16 cellular contexts compared by ENCODE assay signal in the genomic region with DNA sequence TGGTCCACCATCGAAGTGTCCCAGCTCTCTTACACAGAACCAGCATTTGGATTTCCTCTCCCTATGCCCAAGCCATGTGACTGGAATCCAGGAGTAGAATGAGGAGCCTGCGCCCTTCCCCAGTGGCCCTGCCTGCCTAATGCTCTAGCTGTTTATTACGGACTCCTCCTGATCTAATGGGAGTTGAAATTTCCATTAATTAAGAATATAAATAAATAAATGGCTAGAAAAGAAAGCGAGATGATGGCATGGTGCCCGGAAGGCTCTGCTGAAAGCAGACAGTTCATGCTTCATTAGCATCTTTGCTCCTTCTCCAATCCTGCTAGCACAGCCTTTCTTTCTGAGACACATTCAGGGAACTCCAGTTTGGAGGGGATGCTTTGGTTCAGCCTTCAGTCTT.
DNase-seq lines count a peak whose midpoint lies in the region; TF ChIP-seq lines count a peak whose summit lies in the region.
"Had no signal": no experiment of that assay in that cellular context is flagged by ENCODE, and none has a peak within 500 bp of the region (broad histone marks: within the 10 kb centered on the region; RNA-seq: fewer than 3 reads in every experiment).

No MANE protein-coding gene starts in this region.

- no peaks in the 10 kb centered on the region for H3K9me3 ChIP-seq in Caco-2

- H3K27me3 Mint-ChIP-seq in activated naive CD4-positive, alpha-beta T cell treated with anti-CD3 and anti-CD28 coated beads, Interleukin-2, amount 10 ng/mL, durations not matched to agents 7 days and 5 days: no peaks in the 10 kb centered on the region
- H3K27me3 Mint-ChIP-seq in Caco-2 (ENCODE audit: insufficient read depth, unreplicated experiment): peaks cover 18% of the 10 kb centered on the region
- no peaks in the 10 kb centered on the region for H3K27me3 Mint-ChIP-seq in activated CD4-positive, alpha-beta memory T cell treated with anti-CD3 and anti-CD28 coated beads, Interleukin-2, amount 10 ng/mL, durations not matched to agents 7 days and 5 days

- no peak for TF ChIP-seq CTCF in Caco-2 (IDR thresholded peaks at IDR 0.05; ENCODE audit: insufficient read depth in 1 of 2, low read depth in 1 of 2, low read length in 1 of 2, severe bottlenecking in 1 of 2, unreplicated experiment in 1 of 2)

- CTCF ChIA-PET in activated naive CD4-positive, alpha-beta T cell treated with anti-CD3 and anti-CD28 coated beads, Interleukin-2, amount 10 ng/mL, durations not matched to agents 7 days and 5 days (lab: Charles Lee): no interaction called here
- CTCF ChIA-PET in Caco-2 (lab: Charles Lee): no interaction called here
- CTCF ChIA-PET in activated CD4-positive, alpha-beta memory T cell treated with anti-CD3 and anti-CD28 coated beads, Interleukin-2, amount 10 ng/mL, durations not matched to agents 7 days and 5 days (lab: Charles Lee): no interaction called here

- H3K4me3 ChIP-seq in Caco-2 (ENCODE audit: low read depth, low read length): no peak overlapping the region
- H3K4me3 ChIP-seq: GM23338, K562 had no signal

- no peaks in the 10 kb centered on the region for H3K36me3 ChIP-seq in Caco-2 (ENCODE audit: control insufficient read depth, insufficient read depth, low read length)

- no peaks in the 10 kb centered on the region for H3K4me1 ChIP-seq in Caco-2

- H3K4me1 Mint-ChIP-seq in activated naive CD4-positive, alpha-beta T cell treated with anti-CD3 and anti-CD28 coated beads, Interleukin-2, amount 10 ng/mL, durations not matched to agents 7 days and 5 days: no peaks in the 10 kb centered on the region
- no peaks in the 10 kb centered on the region for H3K4me1 Mint-ChIP-seq in Caco-2 (ENCODE audit: low read depth, unreplicated experiment)
- H3K4me1 Mint-ChIP-seq in activated CD4-positive, alpha-beta memory T cell treated with anti-CD3 and anti-CD28 coated beads, Interleukin-2, amount 10 ng/mL, durations not matched to agents 7 days and 5 days: no peaks in the 10 kb centered on the region
- H3K4me1 Mint-ChIP-seq: CD14-positive monocyte had no signal

- no TSS peak for BruUV-seq in Caco-2 (replicated peaks; lab: Mats Ljungman, UMichigan)

- intact Hi-C loops in Caco-2 (cut with micrococcal nuclease; ENCODE audit: unreplicated experiment): no loop called here

- no peaks in the 10 kb centered on the region for H3K27me3 ChIP-seq in Caco-2 (replicated peaks; ENCODE audit: control insufficient read depth, insufficient read depth, low read length)

- no peak overlapping the region for H3K27ac Mint-ChIP-seq in activated naive CD4-positive, alpha-beta T cell treated with anti-CD3 and anti-CD28 coated beads, Interleukin-2, amount 10 ng/mL, durations not matched to agents 7 days and 5 days
- no peak overlapping the region for H3K27ac Mint-ChIP-seq in Caco-2 (ENCODE audit: unreplicated experiment)
- H3K27ac Mint-ChIP-seq in activated CD4-positive, alpha-beta memory T cell treated with anti-CD3 and anti-CD28 coated beads, Interleukin-2, amount 10 ng/mL, durations not matched to agents 7 days and 5 days: no peak overlapping the region
- H3K27ac Mint-ChIP-seq: CD14-positive monocyte, GM23338 had no signal

- POLR2A ChIA-PET in Caco-2 (lab: Charles Lee): no interaction called here
- POLR2A ChIA-PET in activated CD4-positive, alpha-beta memory T cell treated with anti-CD3 and anti-CD28 coated beads, Interleukin-2, amount 10 ng/mL, durations not matched to agents 7 days and 5 days (lab: Charles Lee): no interaction called here

- no peaks in the 10 kb centered on the region for H3K36me3 Mint-ChIP-seq in activated naive CD4-positive, alpha-beta T cell treated with anti-CD3 and anti-CD28 coated beads, Interleukin-2, amount 10 ng/mL, durations not matched to agents 7 days and 5 days
- no peaks in the 10 kb centered on the region for H3K36me3 Mint-ChIP-seq in Caco-2 (ENCODE audit: insufficient read depth, unreplicated experiment)
- H3K36me3 Mint-ChIP-seq in activated CD4-positive, alpha-beta memory T cell treated with anti-CD3 and anti-CD28 coated beads, Interleukin-2, amount 10 ng/mL, durations not matched to agents 7 days and 5 days (ENCODE audit: low read depth): no peaks in the 10 kb centered on the region
- H3K36me3 Mint-ChIP-seq: CD14-positive monocyte had no signal

- peak; percentile 69 for DNase-seq in Ammon's horn (ENCODE audit: low spot score)
- DNase-seq in NCI-H128 (lab: John Stamatoyannopoulos, UW; ENCODE audit: unreplicated experiment): peak; percentile 15
- DNase-seq in cerebellum (ENCODE audit: low spot score): peak; percentile 2
- peak in 41 of 56 donors; percentile 1 to 87 (median 24) for DNase-seq in nucleus accumbens (lab: John Stamatoyannopoulos, UW)
- DNase-seq in activated naive CD4-positive, alpha-beta T cell treated with anti-CD3 and anti-CD28 coated beads, Interleukin-2, amount 10 ng/mL, durations not matched to agents 7 days and 5 days: no peak
- no peak for DNase-seq in Caco-2
- no peak for DNase-seq in NCI-H446 treated with DMSO at 0.1 percent for 48 hours (lab: John Stamatoyannopoulos, UW)
- DNase-seq in activated CD4-positive, alpha-beta memory T cell treated with anti-CD3 and anti-CD28 coated beads, Interleukin-2, amount 10 ng/mL, durations not matched to agents 7 days and 5 days: no peak
- DNase-seq: Calu3, DND-41, GF-D8, NCI-H1694 treated with DMSO at 0.1 percent for 48 hours, SIG-M5 had no signal

- peaks cover 5% of the 10 kb centered on the region for H3K9me3 Mint-ChIP-seq in activated naive CD4-positive, alpha-beta T cell treated with anti-CD3 and anti-CD28 coated beads, Interleukin-2, amount 10 ng/mL, durations not matched to agents 7 days and 5 days
- no peaks in the 10 kb centered on the region for H3K9me3 Mint-ChIP-seq in Caco-2 (ENCODE audit: unreplicated experiment)
- H3K9me3 Mint-ChIP-seq in activated CD4-positive, alpha-beta memory T cell treated with anti-CD3 and anti-CD28 coated beads, Interleukin-2, amount 10 ng/mL, durations not matched to agents 7 days and 5 days: peaks cover 1% of the 10 kb centered on the region

- no peak overlapping the region for H3K4me3 Mint-ChIP-seq in activated naive CD4-positive, alpha-beta T cell treated with anti-CD3 and anti-CD28 coated beads, Interleukin-2, amount 10 ng/mL, durations not matched to agents 7 days and 5 days
- no peak overlapping the region for H3K4me3 Mint-ChIP-seq in Caco-2 (ENCODE audit: unreplicated experiment)
- H3K4me3 Mint-ChIP-seq in activated CD4-positive, alpha-beta memory T cell treated with anti-CD3 and anti-CD28 coated beads, Interleukin-2, amount 10 ng/mL, durations not matched to agents 7 days and 5 days: no peak overlapping the region
- H3K4me3 Mint-ChIP-seq: CD14-positive monocyte, GM23338 had no signal

Comparison
In these comparisons a context has a peak if more than half of its experiments do, and no peak if none do; other contexts are left out.
1. DNase-seq: peak in Ammon's horn (single experiment), NCI-H128 (single experiment), cerebellum (single experiment) and nucleus accumbens (41 of 56); none in activated naive CD4-positive, alpha-beta T cell treated with anti-CD3 and anti-CD28 coated beads, Interleukin-2, amount 10 ng/mL, durations not matched to agents 7 days and 5 days (single experiment), Caco-2 (0 of 2), NCI-H446 treated with DMSO at 0.1 percent for 48 hours (single experiment) and activated CD4-positive, alpha-beta memory T cell treated with anti-CD3 and anti-CD28 coated beads, Interleukin-2, amount 10 ng/mL, durations not matched to agents 7 days and 5 days (single experiment).